In genomic region chr4:25914670-25915358, GRCh38 we compare ENCODE assay signal across 8 cellular contexts. TPM values are rescaled to one million over a fixed set of nuclear protein-coding genes. Genes with fewer than 3 reads are reported as not detected.
DNase-seq lines count a peak whose midpoint lies in the region; ATAC-seq and FAIRE-seq lines count a peak whose summit lies in the region.

No MANE protein-coding gene starts in this region.

- peaks cover 19 to 25% of the 10 kb centered on the region in 2 donors for H3K4me1 ChIP-seq in duodenal mucosa (ENCODE audit: control insufficient read depth in 1 of 2, insufficient read depth in 2 of 2, low read length in 2 of 2)
- H3K4me1 ChIP-seq in neuronal stem cell (ENCODE audit: control insufficient read depth in 2 of 2, insufficient read depth in 1 of 2, low read depth in 1 of 2, low read length in 2 of 2): peaks cover 5 to 7% of the 10 kb centered on the region in 2 donors

- H4K91ac ChIP-seq in neuronal stem cell (ENCODE audit: low read depth, low read length, poor library complexity): no peak overlapping the region

- H3K27me3 ChIP-seq in duodenal mucosa (ENCODE audit: control insufficient read depth in 1 of 2, insufficient read depth in 2 of 2, low read length in 2 of 2): no peaks in the 10 kb centered on the region
- H3K27me3 ChIP-seq in neuronal stem cell (ENCODE audit: control insufficient read depth in 3 of 3, insufficient read depth in 3 of 3, low read depth in 1 of 3, low read length in 3 of 3): no peaks in the 10 kb centered on the region

- no peaks in the 10 kb centered on the region for H3K9me3 ChIP-seq in duodenal mucosa (ENCODE audit: control insufficient read depth in 1 of 2, low read length in 2 of 2)
- H3K9me3 ChIP-seq in neuronal stem cell (replicated peaks in 1 of 2; ENCODE audit: control insufficient read depth in 2 of 2, insufficient read depth in 1 of 2, low read depth in 1 of 2, low read length in 2 of 2): no peaks in the 10 kb centered on the region

- H3K27ac ChIP-seq in duodenal mucosa (ENCODE audit: low read depth, low read length) (peak overlapping the region; percentile 88), neuronal stem cell (replicated peaks; ENCODE audit: low read length) (peak overlapping the region; percentile 76)

- H2AK5ac ChIP-seq in neuronal stem cell (ENCODE audit: low read depth, low read length): no peak overlapping the region

- no peaks in the 10 kb centered on the region for H3K79me1 ChIP-seq in neuronal stem cell (ENCODE audit: low read depth, low read length)

- no CpG with 5 or more reads among the region's 8 CpGs for WGBS in neuronal stem cell (ENCODE audit: extremely low coverage in 2 of 2, insufficient read length in 2 of 2, insufficient replicate concordance in 1 of 2), 2 donors

- H2BK5ac ChIP-seq in neuronal stem cell (ENCODE audit: low read length): no peak overlapping the region

- H2AFZ ChIP-seq in neuronal stem cell (ENCODE audit: low read length): peak overlapping the region; percentile 98

- peak overlapping the region; percentile 3 for H4K8ac ChIP-seq in neuronal stem cell (ENCODE audit: low read depth, low read length)

- DNase-seq in GM19239 (ENCODE audit: insufficient read length, low spot score) (no peak), NCI-H524 (lab: John Stamatoyannopoulos, UW) (peak; percentile 76 to 97), neuronal stem cell (ENCODE audit: low spot score) (no peak), left colon (no peak), HT-29 (ENCODE audit: low spot score) (no peak), T-helper 9 cell (no peak)

- intact Hi-C loops in left colon (cut with DNase I, micrococcal nuclease): no loop called here

- H3K36me3 ChIP-seq in duodenal mucosa (ENCODE audit: control insufficient read depth in 1 of 2, insufficient read depth in 2 of 2, low read length in 2 of 2) (peaks cover 0 to 4% of the 10 kb centered on the region in 2 donors), neuronal stem cell (replicated peaks in 1 of 2; ENCODE audit: control insufficient read depth in 2 of 2, insufficient read depth in 2 of 2, low read length in 2 of 2) (peaks cover 0 to 2% of the 10 kb centered on the region in 2 donors)

- peak overlapping the region; percentile 76 to 86 for H3K9ac ChIP-seq in duodenal mucosa (ENCODE audit: low read depth in 1 of 2, low read length in 2 of 2)
- peak overlapping the region; percentile 46 for H3K9ac ChIP-seq in neuronal stem cell (ENCODE audit: low read depth, low read length, poor library complexity)

- FAIRE-seq in GM19239 (lab: Jason Lieb, UNC): peak; percentile 64

- H3K14ac ChIP-seq in neuronal stem cell (ENCODE audit: low read length): no peak overlapping the region

- peak overlapping the region; percentile 45 for H3K4me2 ChIP-seq in neuronal stem cell (ENCODE audit: insufficient read depth, low read length, poor library complexity, severe bottlenecking)

- H2BK12ac ChIP-seq in neuronal stem cell (ENCODE audit: low read length): no peak overlapping the region

- H3K4ac ChIP-seq in neuronal stem cell (ENCODE audit: low read length): no peak overlapping the region

- H3K23ac ChIP-seq in neuronal stem cell (ENCODE audit: low read depth, low read length, poor library complexity): no peak overlapping the region

- peak overlapping the region; percentile 91 for H3K18ac ChIP-seq in neuronal stem cell (ENCODE audit: low read length)

- H3K4me3 ChIP-seq in duodenal mucosa (ENCODE audit: low read depth in 1 of 2, low read length in 2 of 2): peak overlapping the region; percentile 76 to 89
- peak overlapping the region; percentile 75 to 86 for H3K4me3 ChIP-seq in neuronal stem cell (ENCODE audit: low read length in 2 of 2)

- no peak overlapping the region for H2BK15ac ChIP-seq in neuronal stem cell (ENCODE audit: low read length)

- ATAC-seq in left colon (no peak), HG03571 (IDR thresholded peaks at IDR 0.05; ENCODE audit: unreplicated experiment) (no peak)

- H2BK120ac ChIP-seq in neuronal stem cell (ENCODE audit: low read depth, low read length): no peak overlapping the region

RNA-seq across cellular contexts. Expression of gene SMIM20, which starts 0.8 kb away (rescaled TPM):
- 56.0 TPM for polyA plus RNA-seq in neuronal stem cell (2013, experiment 1 of 2)
- 57.7 TPM for polyA plus RNA-seq in neuronal stem cell (2013, experiment 2 of 2)
- 10 to 100 TPM; 31.6 to 31.8 TPM for total RNA-seq in left colon
- 19.4 and 22.5 TPM in 2 replicates for total RNA-seq in HT-29 (2014; rRNA removed; shearing (Covaris generic))

RNA-seq across cellular contexts. Expression of gene SEL1L3, which starts 52.0 kb away (rescaled TPM):
- 37.6 TPM for polyA plus RNA-seq in neuronal stem cell (2013, experiment 1 of 2)
- polyA plus RNA-seq in neuronal stem cell (2013, experiment 2 of 2): 34.7 TPM
- 100 to 1,000 TPM; 106 to 110 TPM for total RNA-seq in left colon
- total RNA-seq in HT-29 (2014; rRNA removed; shearing (Covaris generic)): 54.4 and 55.9 TPM in 2 replicates

Comparison
In these comparisons a context has a peak if more than half of its experiments do, and no peak if none do; other contexts are left out.
1. DNase-seq: peak in NCI-H524 (2 of 2); none in GM19239 (single experiment), neuronal stem cell (single experiment), left colon (0 of 2), HT-29 (single experiment) and T-helper 9 cell (single experiment).